8 cellular contexts compared by ENCODE assay signal in genomic region chr14:31420319-31421081, GRCh38. TPM values are rescaled to one million over a fixed set of nuclear protein-coding genes. Genes with fewer than 3 reads are reported as not detected.
A peak's percentile ranks its signal among the peaks of the same experiment; 100 is the strongest.
DNase-seq lines count a peak whose midpoint lies in the region; ATAC-seq, FAIRE-seq and TF ChIP-seq lines count a peak whose summit lies in the region.

Gene HEATR5A (minus strand): TSS chr14:31420550. CDS start chr14:31402975, 17,575 bp downstream.

- H3K9me3 ChIP-seq in adipocyte (ENCODE audit: control insufficient read depth, low read length) (no peaks in the 10 kb centered on the region), heart left ventricle (no peaks in the 10 kb centered on the region), transverse colon (no peaks in the 10 kb centered on the region)

- H3K36me3 ChIP-seq in adipocyte (ENCODE audit: control insufficient read depth, insufficient read depth, low read length, severe bottlenecking) (no peaks in the 10 kb centered on the region), heart left ventricle (no peaks in the 10 kb centered on the region), transverse colon (no peaks in the 10 kb centered on the region)

- DNase-seq in GM12892 (ENCODE audit: insufficient read length): peak; percentile 82
- peak; percentile 89 for DNase-seq in NCI-H1436 (lab: John Stamatoyannopoulos, UW)
- peak; percentile 90 for DNase-seq in SW480 (ENCODE audit: low spot score)
- DNase-seq in adipocyte (ENCODE audit: low read depth): peak; percentile 98
- DNase-seq in heart left ventricle: peak; percentile 96 to 98 (median 97)
- peak; percentile 90 for DNase-seq in pons (ENCODE audit: low spot score)
- DNase-seq in transverse colon: peak; percentile 97

- TF ChIP-seq CTCF in heart left ventricle (IDR thresholded peaks at IDR 0.05): peak in 7 of 12 donors; percentile 24 to 55 (median 36)
- TF ChIP-seq CTCF in transverse colon (IDR thresholded peaks at IDR 0.05): peak in 2 of 5 experiments; percentile 31 to 41

- peak; percentile 99 for TF ChIP-seq POLR2A in GM12892 (IDR thresholded peaks at IDR 0.05; ENCODE audit: low read depth, low read length)
- TF ChIP-seq POLR2A in heart left ventricle (IDR thresholded peaks at IDR 0.05): peak; percentile 96 to 100
- TF ChIP-seq POLR2A in transverse colon (IDR thresholded peaks at IDR 0.05): peak; percentile 99

- in situ Hi-C loops in transverse colon (cut with MboI; ENCODE audit: low pct_ligation_motif_present in 1 of 4, low pct_unique_long_range_greater_than_20kb in 1 of 4, low sequenced_read_pairs in 3 of 4): no loop called here

- intact Hi-C loops in heart left ventricle (cut with DNase I) (loop anchor here in 5 of 10 donors (2.0 to 5.0 kb wide), 3 partner anchors 36 to 214 kb away; partner anchors contain the start of genes DTD2 (in 5 of the 5) and HECTD1 (in 1 of the 5)), transverse colon (cut with DNase I; ENCODE audit: low total_unique reads) (no loop called here)

- peak within 1 kb of the TSS; percentile 100 for H3K9ac ChIP-seq in adipocyte (ENCODE audit: low read length)

- H3K27ac ChIP-seq in heart left ventricle (peak within 1 kb of the TSS; percentile 70 to 96 (median 90)), transverse colon (peak within 1 kb of the TSS; percentile 91 to 97 (median 94))

- H3K27me3 ChIP-seq in adipocyte (replicated peaks; ENCODE audit: control insufficient read depth, insufficient read depth, low read length): no peaks in the 10 kb centered on the region
- H3K27me3 ChIP-seq in heart left ventricle: no peaks in the 10 kb centered on the region
- no peaks in the 10 kb centered on the region for H3K27me3 ChIP-seq in transverse colon

- FAIRE-seq in GM12892 (lab: Jason Lieb, UNC): peak; percentile 98

- no peak for TF ChIP-seq EP300 in transverse colon (IDR thresholded peaks at IDR 0.05; ENCODE audit: low read depth)

- H3K4me1 ChIP-seq in adipocyte (ENCODE audit: control insufficient read depth, insufficient read depth, low read length) (peaks cover 18% of the 10 kb centered on the region), heart left ventricle (peaks cover 0 to 28% (median 19%) of the 10 kb centered on the region in 12 donors), transverse colon (peaks cover 9 to 35% (median 17%) of the 10 kb centered on the region in 4 donors)

- H3K4me3 ChIP-seq in adipocyte (ENCODE audit: low read length): peak within 1 kb of the TSS; percentile 100
- peak within 1 kb of the TSS; percentile 73 to 98 (median 94) for H3K4me3 ChIP-seq in heart left ventricle
- peak within 1 kb of the TSS; percentile 46 to 98 (median 90) for H3K4me3 ChIP-seq in transverse colon

- 2 to 7% (median 3%) methylated on average over 23 to 56 of the region's 56 CpGs for WGBS in heart left ventricle, 4 donors
- WGBS in transverse colon (ENCODE audit: low coverage in 1 of 2), 2 donors: 0 to 2% methylated on average over 1 to 52 of the region's 56 CpGs

- ATAC-seq in HG02840 (IDR thresholded peaks at IDR 0.05; ENCODE audit: low FRiP score, unreplicated experiment): peak; percentile 96
- ATAC-seq in heart left ventricle: peak; percentile 95 to 99 (median 98)

RNA-seq across cellular contexts. Expression of gene HEATR5A, which starts in this region (rescaled TPM):
- polyA plus RNA-seq in GM12892 (2012; ENCODE audit: missing spikeins): 9.1 TPM
- total RNA-seq in heart left ventricle: 10 to 100 TPM; 24.9 to 57.6 (median 45.5) TPM
- polyA plus RNA-seq in heart left ventricle: 10 to 100 TPM; 22.4 to 42.3 TPM
- total RNA-seq in transverse colon: 10 to 100 TPM; 15.3 to 58.4 (median 38.5) TPM

Comparison
In these comparisons a context has a peak if more than half of its experiments do, and no peak if none do; other contexts are left out.
1. Peak in every context shown above with its lines: DNase-seq, ATAC-seq, H3K4me3 ChIP-seq and H3K27ac ChIP-seq.